ENCODE assay signal across 8 cellular contexts in the genomic region with DNA sequence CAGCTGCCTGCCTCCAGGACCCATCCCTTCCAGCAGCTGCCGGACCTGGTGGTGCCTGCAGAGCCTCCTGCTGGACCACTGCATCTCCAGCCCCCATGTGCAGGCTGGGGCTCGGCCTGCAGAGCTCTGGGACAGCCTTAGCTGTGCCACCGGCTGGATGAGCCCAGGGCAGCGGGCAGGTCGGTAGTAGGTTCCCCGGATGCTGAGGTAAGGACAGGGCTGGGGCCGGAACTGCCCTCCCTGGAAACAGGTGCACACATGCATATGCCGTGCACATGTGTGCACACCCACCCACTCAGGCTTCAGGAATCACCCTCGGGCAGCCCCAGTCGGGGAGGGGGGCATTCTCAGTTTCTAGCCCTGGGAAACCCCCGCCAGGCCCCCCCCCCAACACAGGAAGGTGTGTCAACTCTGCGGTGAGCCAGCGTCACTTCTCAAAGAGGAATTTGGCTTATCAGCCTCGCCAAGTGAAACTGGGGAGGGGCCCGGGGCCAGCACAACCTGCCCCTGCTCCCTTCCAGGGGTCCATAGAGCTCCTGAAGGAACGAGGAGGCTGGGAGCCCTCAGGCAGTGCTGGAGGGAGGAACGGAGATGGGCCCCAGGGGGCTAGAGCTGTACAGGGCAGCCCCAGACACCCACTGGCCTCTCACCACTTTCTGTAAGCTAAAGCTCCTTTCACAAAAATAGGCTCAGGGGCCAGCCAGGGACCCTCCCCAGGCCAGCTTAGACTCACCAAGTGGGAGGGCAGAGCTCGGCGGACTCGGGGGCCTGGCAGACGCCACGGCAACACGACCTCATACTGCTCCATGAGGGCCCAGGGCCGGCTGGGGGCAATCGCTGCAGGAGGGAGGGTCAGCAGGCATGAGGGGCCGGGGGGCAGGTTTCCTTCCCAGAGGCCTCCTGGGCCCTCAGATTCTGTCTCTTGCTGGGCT. TPM values are rescaled to one million over a fixed set of nuclear protein-coding genes. Genes with fewer than 3 reads are reported as not detected.
DNase-seq lines count a peak whose midpoint lies in the region; ATAC-seq and TF ChIP-seq lines count a peak whose summit lies in the region.

No MANE protein-coding gene starts in this region.

- DNase-seq in SK-N-SH: no peak
- DNase-seq in UCSD-AML1 (lab: John Stamatoyannopoulos, UW; ENCODE audit: unreplicated experiment): peak; percentile 75
- no peak for DNase-seq in colonic mucosa
- peak; percentile 74 to 89 (median 76) for DNase-seq in stimulated activated CD4-positive, alpha-beta T cell treated with anti-CD3 and anti-CD28 coated beads, TNF-alpha, amount 100 ng/mL, for 24 hours (ENCODE audit: low read depth in 3 of 3)
- DNase-seq in globus pallidus (ENCODE audit: low spot score): no peak
- DNase-seq in anterior cingulate cortex (lab: John Stamatoyannopoulos, UW): no peak

- no peak for TF ChIP-seq EP300 in SK-N-SH (IDR thresholded peaks at IDR 0.05; ENCODE audit: borderline replicate concordance in 1 of 2, low read depth in 1 of 2, low read length in 1 of 2)

- TF ChIP-seq CTCF in SK-N-SH (IDR thresholded peaks at IDR 0.05): no peak; the same call in 1 of the 2 replicates
- no peak for TF ChIP-seq CTCF in colonic mucosa (IDR thresholded peaks at IDR 0.05)

- no peak overlapping the region for H3K9ac ChIP-seq in SK-N-SH
- peak overlapping the region; percentile 46 to 63 for H3K9ac ChIP-seq in colonic mucosa (ENCODE audit: low read depth in 2 of 2, low read length in 2 of 2)

- no peak for TF ChIP-seq RAD21 in SK-N-SH (IDR thresholded peaks at IDR 0.05; ENCODE audit: low read length)

- H4K20me1 ChIP-seq in SK-N-SH (ENCODE audit: insufficient read depth): no peaks in the 10 kb centered on the region; the same call in 1 of the 2 replicates

- no peaks in the 10 kb centered on the region for H3K9me3 ChIP-seq in SK-N-SH
- H3K9me3 ChIP-seq in colonic mucosa: no peaks in the 10 kb centered on the region

- H2AFZ ChIP-seq in SK-N-SH (ENCODE audit: low read depth): no peak overlapping the region

- WGBS in SK-N-SH (ENCODE audit: low lambda C conversion rate): 61% methylated on average over 15 of the region's 26 CpGs

- no peaks in the 10 kb centered on the region for H3K9me2 ChIP-seq in SK-N-SH

- no peaks in the 10 kb centered on the region for H3K79me2 ChIP-seq in SK-N-SH (ENCODE audit: insufficient read depth)

- no peak overlapping the region for H3K4me2 ChIP-seq in SK-N-SH

- H3K27ac ChIP-seq in SK-N-SH (ENCODE audit: low read depth in 2 of 2, low read length in 1 of 2) (no peak overlapping the region), colonic mucosa (peak overlapping the region; percentile 41)

- ATAC-seq in SK-N-SH treated with all-trans-retinoic acid at 6 μM for 48 hours (peak; percentile 15; the same call in 2 of the 3 replicates), HG03196 (IDR thresholded peaks at IDR 0.05; ENCODE audit: unreplicated experiment) (peak; percentile 42)

- no peaks in the 10 kb centered on the region for H3F3A ChIP-seq in SK-N-SH (replicated peaks; ENCODE audit: insufficient read depth)

- H3K4me3 ChIP-seq in SK-N-SH (ENCODE audit: low read depth in 2 of 2, low read length in 1 of 2) (no peak overlapping the region), colonic mucosa (peak overlapping the region; percentile 31)

- CTCF ChIA-PET in SK-N-SH (lab: Yijun Ruan, JAX): interaction anchor here (0.7 kb wide), 1 partner anchor 439 kb away, joined by 3 read pairs; no protein-coding TSS in a partner anchor

- H3K27me3 ChIP-seq in SK-N-SH (ENCODE audit: insufficient read depth): no peaks in the 10 kb centered on the region
- peaks cover 16% of the 10 kb centered on the region for H3K27me3 ChIP-seq in colonic mucosa

- H3K4me1 ChIP-seq in SK-N-SH (ENCODE audit: control insufficient read depth in 1 of 2, insufficient read depth in 2 of 2, low read depth in 1 of 2, low read length in 1 of 2): no peaks in the 10 kb centered on the region; a peak in 1 of 4 replicates
- H3K4me1 ChIP-seq in colonic mucosa: peaks cover 4% of the 10 kb centered on the region

- POLR2A ChIA-PET in SK-N-SH (lab: Yijun Ruan, JAX): no interaction called here

- H3K36me3 ChIP-seq in SK-N-SH (replicated peaks in 1 of 2; ENCODE audit: control insufficient read depth in 1 of 2, insufficient read depth in 2 of 2, low read length in 1 of 2) (peaks cover 0 to 13% of the 10 kb centered on the region in 2 experiments), colonic mucosa (no peaks in the 10 kb centered on the region)

- intact Hi-C loops in colonic mucosa (cut with DNase I): no loop called here

TF ChIP-seq in SK-N-SH treated with all-trans-retinoic acid at 6 μM for 48 hours, 23 proteins besides CTCF, POLR2A, EP300 and RAD21 (continues in another document):
- TF ChIP-seq TCF4 (CRISPR knock-in tag; IDR thresholded peaks at IDR 0.05; ENCODE audit: borderline replicate concordance) (no peak), RARB (CRISPR knock-in tag; IDR thresholded peaks at IDR 0.05) (no peak), SNAI2 (CRISPR knock-in tag; IDR thresholded peaks at IDR 0.05) (no peak), ZNF70 (CRISPR knock-in tag; IDR thresholded peaks at IDR 0.05) (no peak)
- TF ChIP-seq, protein P1, sequence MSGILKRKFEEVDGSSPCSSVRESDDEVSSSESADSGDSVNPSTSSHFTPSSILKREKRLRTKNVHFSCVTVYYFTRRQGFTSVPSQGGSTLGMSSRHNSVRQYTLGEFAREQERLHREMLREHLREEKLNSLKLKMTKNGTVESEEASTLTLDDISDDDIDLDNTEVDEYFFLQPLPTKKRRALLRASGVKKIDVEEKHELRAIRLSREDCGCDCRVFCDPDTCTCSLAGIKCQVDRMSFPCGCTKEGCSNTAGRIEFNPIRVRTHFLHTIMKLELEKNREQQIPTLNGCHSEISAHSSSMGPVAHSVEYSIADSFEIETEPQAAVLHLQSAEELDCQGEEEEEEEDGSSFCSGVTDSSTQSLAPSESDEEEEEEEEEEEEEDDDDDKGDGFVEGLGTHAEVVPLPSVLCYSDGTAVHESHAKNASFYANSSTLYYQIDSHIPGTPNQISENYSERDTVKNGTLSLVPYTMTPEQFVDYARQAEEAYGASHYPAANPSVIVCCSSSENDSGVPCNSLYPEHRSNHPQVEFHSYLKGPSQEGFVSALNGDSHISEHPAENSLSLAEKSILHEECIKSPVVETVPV (CRISPR knock-in tag; IDR thresholded peaks at IDR 0.05): no peak

TF ChIP-seq in SK-N-SH, 30 proteins besides CTCF, POLR2A, EP300 and RAD21:
- TF ChIP-seq, protein P2, sequence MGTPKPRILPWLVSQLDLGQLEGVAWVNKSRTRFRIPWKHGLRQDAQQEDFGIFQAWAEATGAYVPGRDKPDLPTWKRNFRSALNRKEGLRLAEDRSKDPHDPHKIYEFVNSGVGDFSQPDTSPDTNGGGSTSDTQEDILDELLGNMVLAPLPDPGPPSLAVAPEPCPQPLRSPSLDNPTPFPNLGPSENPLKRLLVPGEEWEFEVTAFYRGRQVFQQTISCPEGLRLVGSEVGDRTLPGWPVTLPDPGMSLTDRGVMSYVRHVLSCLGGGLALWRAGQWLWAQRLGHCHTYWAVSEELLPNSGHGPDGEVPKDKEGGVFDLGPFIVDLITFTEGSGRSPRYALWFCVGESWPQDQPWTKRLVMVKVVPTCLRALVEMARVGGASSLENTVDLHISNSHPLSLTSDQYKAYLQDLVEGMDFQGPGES (IDR thresholded peaks at IDR 0.05; ENCODE audit: low read depth, low read length): no peak
- TF ChIP-seq RXRA (IDR thresholded peaks at IDR 0.05; ENCODE audit: borderline replicate concordance, low read depth): no peak
- no peak for TF ChIP-seq TEAD4 (IDR thresholded peaks at IDR 0.05; ENCODE audit: borderline replicate concordance, insufficient read depth)
- TF ChIP-seq FOXM1 (IDR thresholded peaks at IDR 0.05; ENCODE audit: low read depth): no peak
- TF ChIP-seq FOXJ3 (CRISPR knock-in tag; IDR thresholded peaks at IDR 0.05): no peak
- no peak for TF ChIP-seq TAF1 (IDR thresholded peaks at IDR 0.05; ENCODE audit: borderline replicate concordance, low read depth, low read length)
- TF ChIP-seq JUND (IDR thresholded peaks at IDR 0.05): no peak
- TF ChIP-seq, protein P3, sequence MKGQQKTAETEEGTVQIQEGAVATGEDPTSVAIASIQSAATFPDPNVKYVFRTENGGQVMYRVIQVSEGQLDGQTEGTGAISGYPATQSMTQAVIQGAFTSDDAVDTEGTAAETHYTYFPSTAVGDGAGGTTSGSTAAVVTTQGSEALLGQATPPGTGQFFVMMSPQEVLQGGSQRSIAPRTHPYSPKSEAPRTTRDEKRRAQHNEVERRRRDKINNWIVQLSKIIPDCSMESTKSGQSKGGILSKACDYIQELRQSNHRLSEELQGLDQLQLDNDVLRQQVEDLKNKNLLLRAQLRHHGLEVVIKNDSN (IDR thresholded peaks at IDR 0.05; ENCODE audit: borderline replicate concordance, low read depth): no peak
- no peak for TF ChIP-seq MXI1 (IDR thresholded peaks at IDR 0.05; ENCODE audit: low read depth, low read length)
- no peak for TF ChIP-seq NRF1 (IDR thresholded peaks at IDR 0.05; ENCODE audit: low read depth, low read length)
- no peak for TF ChIP-seq EZH2phosphoT487 (IDR thresholded peaks at IDR 0.05; ENCODE audit: borderline replicate concordance, low read depth)
- TF ChIP-seq FOSL2 (IDR thresholded peaks at IDR 0.05; ENCODE audit: borderline replicate concordance, low read depth): no peak
- TF ChIP-seq GATA2 (CRISPR knock-in tag; IDR thresholded peaks at IDR 0.05): no peak

RNA-seq across cellular contexts. Expression of a gene that starts 1.7 kb away (rescaled TPM):
- 1.6 and 1.7 TPM in 2 replicates for polyA plus RNA-seq in SK-N-SH (2012; rRNA removed)
- 0.33 and 0.42 TPM in 2 replicates for polyA plus RNA-seq in SK-N-SH (2012; cell fraction: cytosol; rRNA removed)
- polyA plus RNA-seq in SK-N-SH (2012; cell fraction: nucleus; rRNA removed): 13.7 and 16.4 TPM in 2 replicates
- 1 to 10 TPM; 3.7 to 5.7 TPM for total RNA-seq in colonic mucosa

RNA-seq across cellular contexts. Expression of a gene that starts 33.7 kb away (rescaled TPM):
- polyA plus RNA-seq in SK-N-SH (2012; rRNA removed): 47.4 and 49.1 TPM in 2 replicates
- polyA plus RNA-seq in SK-N-SH (2012; cell fraction: cytosol; rRNA removed): 21.2 and 31.5 TPM in 2 replicates
- polyA plus RNA-seq in SK-N-SH (2012; cell fraction: nucleus; rRNA removed): 99.3 and 109 TPM in 2 replicates
- 10 to 100 TPM; 64.7 to 67.5 TPM for total RNA-seq in colonic mucosa

RNA-seq across cellular contexts. Expression of a gene that starts 33.7 kb away (rescaled TPM):
- polyA plus RNA-seq in SK-N-SH (2012; rRNA removed): 43.5 and 62.3 TPM in 2 replicates
- 33.7 and 40.0 TPM in 2 replicates for polyA plus RNA-seq in SK-N-SH (2012; cell fraction: cytosol; rRNA removed)
- polyA plus RNA-seq in SK-N-SH (2012; cell fraction: nucleus; rRNA removed): 41.9 and 53.5 TPM in 2 replicates
- 10 to 100 TPM; 53.9 to 78.2 TPM for total RNA-seq in colonic mucosa

RNA-seq across cellular contexts. Expression of a gene that starts 37.4 kb away (rescaled TPM):
- polyA plus RNA-seq in SK-N-SH (2012; rRNA removed): not detected in 2 replicates
- polyA plus RNA-seq in SK-N-SH (2012; cell fraction: cytosol; rRNA removed): not detected in 2 replicates
- polyA plus RNA-seq in SK-N-SH (2012; cell fraction: nucleus; rRNA removed): not detected in 2 replicates
- under 1 TPM; 0.15 to 0.24 TPM for total RNA-seq in colonic mucosa

RNA-seq across cellular contexts. Expression of a gene that starts 45.0 kb away (rescaled TPM):
- polyA plus RNA-seq in SK-N-SH (2012; rRNA removed): not detected in 2 replicates
- not detected in 2 replicates for polyA plus RNA-seq in SK-N-SH (2012; cell fraction: cytosol; rRNA removed)
- not detected in 2 replicates for polyA plus RNA-seq in SK-N-SH (2012; cell fraction: nucleus; rRNA removed)
- total RNA-seq in colonic mucosa: not detected

Comparison
In these comparisons a context has a peak if more than half of its experiments do, and no peak if none do; other contexts are left out.
1. DNase-seq: peak in UCSD-AML1 (single experiment) and stimulated activated CD4-positive, alpha-beta T cell treated with anti-CD3 and anti-CD28 coated beads, TNF-alpha, amount 100 ng/mL, for 24 hours (3 of 3); none in SK-N-SH (single experiment), colonic mucosa (single experiment), globus pallidus (single experiment) and anterior cingulate cortex (0 of 58).